In genomic region chr1:245648749-245649517, GRCh38 we compare ENCODE assay signal across 1 cellular context.
TF ChIP-seq lines count a peak whose summit lies in the region.

No MANE protein-coding gene starts in this region.

TF ChIP-seq in GM12878, 131 proteins besides CTCF, POLR2A, EP300 and RAD21 (continued from another document):
- TF ChIP-seq, protein P1, sequence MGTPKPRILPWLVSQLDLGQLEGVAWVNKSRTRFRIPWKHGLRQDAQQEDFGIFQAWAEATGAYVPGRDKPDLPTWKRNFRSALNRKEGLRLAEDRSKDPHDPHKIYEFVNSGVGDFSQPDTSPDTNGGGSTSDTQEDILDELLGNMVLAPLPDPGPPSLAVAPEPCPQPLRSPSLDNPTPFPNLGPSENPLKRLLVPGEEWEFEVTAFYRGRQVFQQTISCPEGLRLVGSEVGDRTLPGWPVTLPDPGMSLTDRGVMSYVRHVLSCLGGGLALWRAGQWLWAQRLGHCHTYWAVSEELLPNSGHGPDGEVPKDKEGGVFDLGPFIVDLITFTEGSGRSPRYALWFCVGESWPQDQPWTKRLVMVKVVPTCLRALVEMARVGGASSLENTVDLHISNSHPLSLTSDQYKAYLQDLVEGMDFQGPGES (IDR thresholded peaks at IDR 0.05), result no peak
- no peak for TF ChIP-seq SKIL (IDR thresholded peaks at IDR 0.05; ENCODE audit: low read depth, poor library complexity, severe bottlenecking)
- no peak for TF ChIP-seq CEBPB (IDR thresholded peaks at IDR 0.05; ENCODE audit: borderline replicate concordance in 1 of 2, low read depth in 2 of 2, low read length in 2 of 2)
- no peak for TF ChIP-seq TCF12 (IDR thresholded peaks at IDR 0.05; ENCODE audit: low read depth, low read length)
- no peak for TF ChIP-seq CBFB (IDR thresholded peaks at IDR 0.05; ENCODE audit: low read depth)
- peak; percentile 82; the same call in 1 of the 2 replicates for TF ChIP-seq IRF4 (IDR thresholded peaks at IDR 0.05; ENCODE audit: low read depth, low read length)
- TF ChIP-seq GABPA (IDR thresholded peaks at IDR 0.05; ENCODE audit: low read depth), result no peak
- TF ChIP-seq CHD1 (IDR thresholded peaks at IDR 0.05; ENCODE audit: low read depth, low read length), result no peak
- peak; percentile 13; the same call in 1 of the 2 replicates for TF ChIP-seq RUNX3 (IDR thresholded peaks at IDR 0.05; ENCODE audit: low read length)
- no peak for TF ChIP-seq SUPT20H (IDR thresholded peaks at IDR 0.05; ENCODE audit: borderline replicate concordance, control insufficient read depth, low read depth, low read length)
- no peak for TF ChIP-seq NFXL1 (IDR thresholded peaks at IDR 0.05; ENCODE audit: borderline replicate concordance)
- TF ChIP-seq BCL11A (IDR thresholded peaks at IDR 0.05; ENCODE audit: low read depth, low read length), result peak; percentile 27; the same call in 1 of the 2 replicates
- TF ChIP-seq, protein P2, sequence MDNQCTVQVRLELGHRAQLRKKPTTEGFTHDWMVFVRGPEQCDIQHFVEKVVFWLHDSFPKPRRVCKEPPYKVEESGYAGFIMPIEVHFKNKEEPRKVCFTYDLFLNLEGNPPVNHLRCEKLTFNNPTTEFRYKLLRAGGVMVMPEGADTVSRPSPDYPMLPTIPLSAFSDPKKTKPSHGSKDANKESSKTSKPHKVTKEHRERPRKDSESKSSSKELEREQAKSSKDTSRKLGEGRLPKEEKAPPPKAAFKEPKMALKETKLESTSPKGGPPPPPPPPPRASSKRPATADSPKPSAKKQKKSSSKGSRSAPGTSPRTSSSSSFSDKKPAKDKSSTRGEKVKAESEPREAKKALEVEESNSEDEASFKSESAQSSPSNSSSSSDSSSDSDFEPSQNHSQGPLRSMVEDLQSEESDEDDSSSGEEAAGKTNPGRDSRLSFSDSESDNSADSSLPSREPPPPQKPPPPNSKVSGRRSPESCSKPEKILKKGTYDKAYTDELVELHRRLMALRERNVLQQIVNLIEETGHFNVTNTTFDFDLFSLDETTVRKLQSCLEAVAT (IDR thresholded peaks at IDR 0.05), result no peak
- TF ChIP-seq NBN (IDR thresholded peaks at IDR 0.05), result no peak
- peak; percentile 12; the same call in 1 of the 2 replicates for TF ChIP-seq YY1 (IDR thresholded peaks at IDR 0.05; ENCODE audit: low read depth, low read length)
- TF ChIP-seq GATAD2B (conservative IDR thresholded peaks at IDR 0.05; ENCODE audit: low read depth), result no peak
- no peak for TF ChIP-seq TARDBP (IDR thresholded peaks at IDR 0.05; ENCODE audit: borderline replicate concordance)
- peak; percentile 47; the same call in 1 of the 2 replicates for TF ChIP-seq MTA3 (IDR thresholded peaks at IDR 0.05; ENCODE audit: borderline replicate concordance, low read length)
- no peak for TF ChIP-seq TCF3 (IDR thresholded peaks at IDR 0.05; ENCODE audit: borderline replicate concordance, insufficient read depth, low read depth, low read length)
- TF ChIP-seq, protein P3, sequence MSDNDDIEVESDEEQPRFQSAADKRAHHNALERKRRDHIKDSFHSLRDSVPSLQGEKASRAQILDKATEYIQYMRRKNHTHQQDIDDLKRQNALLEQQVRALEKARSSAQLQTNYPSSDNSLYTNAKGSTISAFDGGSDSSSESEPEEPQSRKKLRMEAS (IDR thresholded peaks at IDR 0.05; ENCODE audit: low read depth, low read length), result no peak
- TF ChIP-seq PAX5 (IDR thresholded peaks at IDR 0.05; ENCODE audit: borderline replicate concordance, low read depth, low read length), result peak; percentile 37; the same call in 1 of the 2 replicates
- TF ChIP-seq JUND (IDR thresholded peaks at IDR 0.05; ENCODE audit: low read depth, low read length), result no peak
- TF ChIP-seq TCF7 (IDR thresholded peaks at IDR 0.05; ENCODE audit: borderline replicate concordance), result no peak
- TF ChIP-seq EED (IDR thresholded peaks at IDR 0.05; ENCODE audit: low read depth), result peak; percentile 52; the same call in 1 of the 2 replicates
- no peak for TF ChIP-seq KLF5 (IDR thresholded peaks at IDR 0.05; ENCODE audit: partially characterized antibody)
- peak; percentile 45; the same call in 1 of the 2 replicates for TF ChIP-seq RELB (IDR thresholded peaks at IDR 0.05; ENCODE audit: low read depth)
- TF ChIP-seq CREM (IDR thresholded peaks at IDR 0.05; ENCODE audit: low read depth), result peak; percentile 63; the same call in 1 of the 2 replicates
- peak; percentile 19; the same call in 1 of the 2 replicates for TF ChIP-seq NFIC (IDR thresholded peaks at IDR 0.05; ENCODE audit: low read depth, low read length)
TF ChIP-seq in GM12878: peak in this region for 14.
